In genomic region chr20:3539708-3540107, GRCh38 we compare ENCODE assay signal across 21 cellular contexts.
DNase-seq lines count a peak whose midpoint lies in the region; ATAC-seq, FAIRE-seq and TF ChIP-seq lines count a peak whose summit lies in the region.
"Had no signal": no experiment of that assay in that cellular context is flagged by ENCODE, and none has a peak within 500 bp of the region (broad histone marks: within the 10 kb centered on the region; RNA-seq: fewer than 3 reads in every experiment).

No MANE protein-coding gene starts in this region.

- TF ChIP-seq CTCF in right atrium auricular region (IDR thresholded peaks at IDR 0.05) = no peak
- TF ChIP-seq CTCF in HepG2 (CRISPR knock-in tag; IDR thresholded peaks at IDR 0.05) = no peak
- no peak for TF ChIP-seq CTCF in stomach (IDR thresholded peaks at IDR 0.05)

- TF ChIP-seq POLR2A in HepG2 (IDR thresholded peaks at IDR 0.05; ENCODE audit: insufficient read depth in 1 of 2, low read depth in 2 of 2, low read length in 2 of 2) = no peak
- TF ChIP-seq POLR2A in stomach (IDR thresholded peaks at IDR 0.05) = no peak
- no peak for TF ChIP-seq POLR2A in erythroblast (IDR thresholded peaks at IDR 0.05; ENCODE audit: low read length)

- POLR2A ChIA-PET in HepG2 (lab: Yijun Ruan, JAX) = no interaction called here

- H3K4me1 ChIP-seq in right atrium auricular region = peaks cover 0 to 3% of the 10 kb centered on the region in 2 donors
- peaks cover 50% of the 10 kb centered on the region for H3K4me1 ChIP-seq in HepG2 (ENCODE audit: insufficient read depth, low read length)
- H3K4me1 ChIP-seq in stomach = peaks cover 0 to 23% (median 11%) of the 10 kb centered on the region in 4 donors
- H3K4me1 ChIP-seq: BE2C had no signal

- 94% methylated on average over 2 of the region's 2 CpGs for WGBS in HepG2 (ENCODE audit: low lambda C conversion rate)
- 45 to 73% (median 70%) methylated on average over 2 of the region's 2 CpGs for WGBS in stomach, 5 donors

- intact Hi-C loops in Right ventricle myocardium inferior (cut with DNase I) = no loop called here
- intact Hi-C loops in HepG2 (cut with micrococcal nuclease; ENCODE audit: unreplicated experiment) = loop anchor here (10.0 kb wide), 1 partner anchor 135 kb away; the partner anchor contains the start of gene DNAAF9
- intact Hi-C loops in stomach (cut with DNase I; ENCODE audit: low total_unique reads) = no loop called here

- H4K20me1 ChIP-seq in HepG2 (ENCODE audit: insufficient read depth, low read length) = no peaks in the 10 kb centered on the region

- BruUV-seq in HepG2 (replicated peaks; lab: Mats Ljungman, UMichigan) = no TSS peak

- no peak for FAIRE-seq in HepG2 (lab: Jason Lieb, UNC)
- FAIRE-seq: GM12892 had no signal

- no peak overlapping the region for H3K4me2 ChIP-seq in HepG2 (ENCODE audit: low read depth, low read length)
- H3K4me2 ChIP-seq: PC-9 had no signal

- H3K9me3 ChIP-seq in right atrium auricular region (no peaks in the 10 kb centered on the region), HepG2 (ENCODE audit: low read length) (no peaks in the 10 kb centered on the region), stomach (no peaks in the 10 kb centered on the region)
- H3K9me3 ChIP-seq: BE2C had no signal

- peak overlapping the region in 1 of 2 donors; percentile 7 for H3K27ac ChIP-seq in right atrium auricular region
- peak overlapping the region; percentile 21 for H3K27ac ChIP-seq in HepG2 (ENCODE audit: extremely low read length, insufficient read depth, low read length)
- peak overlapping the region in 3 of 5 donors; percentile 11 to 27 (median 12) for H3K27ac ChIP-seq in stomach
- H3K27ac ChIP-seq: 22Rv1, GM23248, PC-9 had no signal

- TF ChIP-seq EP300 in HepG2 (IDR thresholded peaks at IDR 0.05; ENCODE audit: low read depth in 2 of 2, low read length in 2 of 2) (no peak), HepG2 (CRISPR knock-in tag; IDR thresholded peaks at IDR 0.05; ENCODE audit: borderline replicate concordance) (no peak), stomach (IDR thresholded peaks at IDR 0.05) (no peak)

- H3K27me3 ChIP-seq in right atrium auricular region (no peaks in the 10 kb centered on the region), HepG2 (ENCODE audit: control insufficient read depth in 1 of 2, insufficient read depth in 2 of 2, low read length in 2 of 2) (no peaks in the 10 kb centered on the region), stomach (no peaks in the 10 kb centered on the region)
- H3K27me3 ChIP-seq: BE2C had no signal

- peak; percentile 26 for ATAC-seq in Right ventricle myocardium inferior
- ATAC-seq in HepG2 = no peak
- ATAC-seq in HG02571 (IDR thresholded peaks at IDR 0.05; ENCODE audit: unreplicated experiment) = no peak
- ATAC-seq: HCT116 had no signal

- H3K9ac ChIP-seq in HepG2 (ENCODE audit: insufficient read depth, low read depth, low read length) = no peak overlapping the region
- H3K9ac ChIP-seq: GM23248 had no signal

- H3K4me3 ChIP-seq in right atrium auricular region = no peak overlapping the region
- no peak overlapping the region for H3K4me3 ChIP-seq in HepG2 (replicated peaks in 1 of 3; ENCODE audit: insufficient read depth in 1 of 3, low read depth in 2 of 3, low read length in 3 of 3)
- no peak overlapping the region for H3K4me3 ChIP-seq in stomach
- H3K4me3 ChIP-seq: GM23248, PC-9 had no signal

- no peak for DNase-seq in Right ventricle myocardium inferior (ENCODE audit: missing footprints)
- DNase-seq in right atrium auricular region (ENCODE audit: low spot score) = no peak
- peak; percentile 13 for DNase-seq in dermis blood vessel endothelial cell
- no peak for DNase-seq in HepG2 (ENCODE audit: low spot score)
- DNase-seq in stomach = no peak
- no peak for DNase-seq in erythroblast (lab: John Stamatoyannopoulos, UW)
- DNase-seq in activated effector memory CD4-positive, alpha-beta T cell treated with anti-CD3 and anti-CD28 coated beads, Interleukin-2, amount 50 U/mL, for 16 hours = no peak
- DNase-seq: BE2C; CD4-positive, alpha-beta memory T cell; DMS79 treated with DMSO at 0.1 percent for 48 hours; GDM1; GM23248; NCI-H1436; NCI-H2029 treated with DMSO at 0.1 percent for 48 hours; NCI-H2171 treated with DMSO at 0.1 percent for 48 hours; NCI-H774; PC-9 had no signal

- H3K36me3 ChIP-seq in right atrium auricular region = peaks cover 3% of the 10 kb centered on the region
- H3K36me3 ChIP-seq in HepG2 (replicated peaks in 1 of 2; ENCODE audit: control insufficient read depth in 1 of 2, insufficient read depth in 2 of 2, low read length in 2 of 2) = peaks cover 1 to 13% of the 10 kb centered on the region in 2 experiments; a peak in 4 of 5 replicates
- peaks cover 0 to 29% (median 20%) of the 10 kb centered on the region in 4 donors for H3K36me3 ChIP-seq in stomach
- H3K36me3 ChIP-seq: BE2C had no signal

- CTCF ChIA-PET in HepG2 (lab: Yijun Ruan, JAX; ENCODE audit: low intra/inter-chr PET ratio, low total read pairs) = no interaction called here

- in situ Hi-C loops in HepG2 (cut with HindIII; ENCODE audit: extremely low pct_ligation_motif_present, low pct_unique_long_range_greater_than_20kb) = no loop called here

- TF ChIP-seq RAD21 in HepG2 (CRISPR knock-in tag; IDR thresholded peaks at IDR 0.05) = no peak

- H2AFZ ChIP-seq in HepG2 (ENCODE audit: low read length) = no peak overlapping the region
- H2AFZ ChIP-seq: GM23248, PC-9 had no signal

- H3K79me2 ChIP-seq in HepG2 (ENCODE audit: insufficient read depth, low read length) = no peaks in the 10 kb centered on the region

TF ChIP-seq in HepG2, 621 proteins besides CTCF, POLR2A, EP300 and RAD21 (continues in another document):
- no peak for TF ChIP-seq ZNF709 (CRISPR knock-in tag; IDR thresholded peaks at IDR 0.05)
- TF ChIP-seq, protein P1, sequence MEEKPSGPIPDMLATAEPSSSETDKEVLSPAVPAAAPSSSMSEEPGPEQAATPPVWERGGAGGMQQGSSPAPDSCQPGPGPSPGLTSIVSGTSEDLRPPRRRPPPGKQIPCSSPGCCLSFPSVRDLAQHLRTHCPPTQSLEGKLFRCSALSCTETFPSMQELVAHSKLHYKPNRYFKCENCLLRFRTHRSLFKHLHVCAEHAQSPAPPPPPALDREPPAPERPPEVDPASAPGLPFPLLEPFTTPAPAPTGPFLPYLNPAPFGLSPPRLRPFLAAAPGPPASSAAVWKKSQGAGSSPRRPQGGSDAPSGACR (CRISPR knock-in tag; IDR thresholded peaks at IDR 0.05) = no peak
- TF ChIP-seq MXD3 (CRISPR knock-in tag; IDR thresholded peaks at IDR 0.05) = no peak
- TF ChIP-seq ZNF33A (CRISPR knock-in tag; IDR thresholded peaks at IDR 0.05; ENCODE audit: borderline replicate concordance) = no peak
- TF ChIP-seq ZNF382 (CRISPR knock-in tag; IDR thresholded peaks at IDR 0.05; ENCODE audit: borderline replicate concordance) = no peak
- TF ChIP-seq ZNF333 (CRISPR knock-in tag; IDR thresholded peaks at IDR 0.05; ENCODE audit: borderline replicate concordance) = no peak
